ENCODE assay signal across 10 cellular contexts in genomic region chr10:102398172-102399020, GRCh38. TPM values are rescaled to one million over a fixed set of nuclear protein-coding genes. Genes with fewer than 3 reads are reported as not detected.
DNase-seq lines count a peak whose midpoint lies in the region; ATAC-seq and TF ChIP-seq lines count a peak whose summit lies in the region.
"Had no signal": no experiment of that assay in that cellular context is flagged by ENCODE, and none has a peak within 500 bp of the region (broad histone marks: within the 10 kb centered on the region; RNA-seq: fewer than 3 reads in every experiment).

No MANE protein-coding gene starts in this region.

- no peaks in the 10 kb centered on the region for H3K27me3 ChIP-seq in vagina

- peak overlapping the region in 1 of 2 donors; percentile 61 for H3K4me3 ChIP-seq in vagina

- H3K27ac Mint-ChIP-seq in activated naive CD4-positive, alpha-beta T cell treated with anti-CD3 and anti-CD28 coated beads, Interleukin-2, amount 50 U/mL, for 72 hours, result peak overlapping the region; percentile 86 to 97
- H3K27ac Mint-ChIP-seq in naive B cell, result peak overlapping the region; percentile 90 to 100 (median 94)

- peaks cover 33 to 57% (median 53%) of the 10 kb centered on the region in 3 donors for H3K4me1 Mint-ChIP-seq in naive B cell

- ATAC-seq in Right ventricle myocardium inferior, result no peak
- ATAC-seq in activated naive CD4-positive, alpha-beta T cell treated with anti-CD3 and anti-CD28 coated beads, Interleukin-2, amount 50 U/mL, for 72 hours, result no peak
- ATAC-seq in naive B cell (ENCODE audit: low read depth in 2 of 2), result no peak
- ATAC-seq in GM19397 (IDR thresholded peaks at IDR 0.05; ENCODE audit: unreplicated experiment), result no peak

- H3K4me1 ChIP-seq in vagina, result peaks cover 49% of the 10 kb centered on the region

- intact Hi-C loops in Right ventricle myocardium inferior (cut with DNase I), result loop anchor here (2.0 to 5.0 kb wide), 3 partner anchors 104 to 184 kb away; partner anchors contain the start of genes ACTR1A and SUFU
- intact Hi-C loops in cardiac septum (cut with DNase I), result loop anchor here (5.0 kb wide), 1 partner anchor 79 kb away; no protein-coding TSS in a partner anchor
- intact Hi-C loops in vagina (cut with DNase I), result loop anchor here (5.0 to 10.0 kb wide), 2 partner anchors 84 to 186 kb away; no protein-coding TSS in a partner anchor

- no peaks in the 10 kb centered on the region for H3K9me3 Mint-ChIP-seq in activated naive CD4-positive, alpha-beta T cell treated with anti-CD3 and anti-CD28 coated beads, Interleukin-2, amount 50 U/mL, for 72 hours
- H3K9me3 Mint-ChIP-seq in naive B cell, result no peaks in the 10 kb centered on the region

- no peak for TF ChIP-seq CTCF in vagina (IDR thresholded peaks at IDR 0.05)

- peak overlapping the region; percentile 66 to 99 (median 77) for H3K4me3 Mint-ChIP-seq in naive B cell

- H3K9me3 ChIP-seq in vagina, result no peaks in the 10 kb centered on the region

- no peaks in the 10 kb centered on the region for H3K27me3 Mint-ChIP-seq in naive B cell

- TF ChIP-seq POLR2A in vagina (IDR thresholded peaks at IDR 0.05), result no peak

- H3K36me3 ChIP-seq in vagina, result peaks cover 0 to 4% of the 10 kb centered on the region in 2 donors

- H3K36me3 Mint-ChIP-seq in activated naive CD4-positive, alpha-beta T cell treated with anti-CD3 and anti-CD28 coated beads, Interleukin-2, amount 50 U/mL, for 72 hours, result peaks cover 35 to 42% of the 10 kb centered on the region in 2 donors
- H3K36me3 Mint-ChIP-seq in naive B cell, result peaks cover 0 to 8% of the 10 kb centered on the region in 2 donors

- in situ Hi-C loops in ACHN (cut with HindIII; ENCODE audit: low pct_ligation_motif_present, low pct_unique_long_range_greater_than_20kb, low sequenced_read_pairs), result no loop called here

- peak; percentile 33 for DNase-seq in Right ventricle myocardium inferior (ENCODE audit: missing footprints)
- DNase-seq in cardiac septum (ENCODE audit: low spot score), result no peak
- no peak for DNase-seq in activated naive CD4-positive, alpha-beta T cell treated with anti-CD3 and anti-CD28 coated beads, Interleukin-2, amount 50 U/mL, for 72 hours (ENCODE audit: low spot score in 2 of 2)
- DNase-seq in naive B cell, result no peak
- no peak for DNase-seq in vagina (ENCODE audit: extremely low spot score in 2 of 2)
- no peak for DNase-seq in ACHN
- DNase-seq in NCI-H2029 (lab: John Stamatoyannopoulos, UW), result no peak
- DNase-seq: T-helper 9 cell had no signal

- H3K27ac ChIP-seq in vagina, result peak overlapping the region; percentile 95

RNA-seq across cellular contexts. Expression of gene NFKB2, which starts 2.9 kb away (rescaled TPM):
- total RNA-seq in Right ventricle myocardium inferior, result 15.1 TPM
- total RNA-seq in cardiac septum, result 20.5 TPM
- total RNA-seq in activated naive CD4-positive, alpha-beta T cell treated with anti-CD3 and anti-CD28 coated beads, Interleukin-2, amount 50 U/mL, for 72 hours, result 100 to 1,000 TPM; 213 to 251 TPM
- 10 to 100 TPM; 24.2 to 49.4 (median 34.7) TPM for polyA plus RNA-seq in naive B cell (ENCODE audit: low read depth in 6 of 6)
- total RNA-seq in vagina, result 26.8 TPM

RNA-seq across cellular contexts. Expression of gene PSD, which starts 20.2 kb away (rescaled TPM):
- 0.49 TPM for total RNA-seq in Right ventricle myocardium inferior
- total RNA-seq in cardiac septum, result 1.7 TPM
- 10 to 100 TPM in 1 of 2 donors, 1 to 10 TPM in 1; 8.7 to 13.3 TPM for total RNA-seq in activated naive CD4-positive, alpha-beta T cell treated with anti-CD3 and anti-CD28 coated beads, Interleukin-2, amount 50 U/mL, for 72 hours
- 1 to 10 TPM in 4 of 6 donors, under 1 TPM in 2; 0.66 to 2.3 (median 1.5) TPM for polyA plus RNA-seq in naive B cell (ENCODE audit: low read depth in 6 of 6)
- 6.4 TPM for total RNA-seq in vagina

RNA-seq across cellular contexts. Expression of gene FBXL15, which starts 22.2 kb away (rescaled TPM):
- total RNA-seq in Right ventricle myocardium inferior (8.4 TPM), cardiac septum (12.1 TPM), vagina (27.7 TPM)
- 10 to 100 TPM; 12.9 to 27.4 TPM for total RNA-seq in activated naive CD4-positive, alpha-beta T cell treated with anti-CD3 and anti-CD28 coated beads, Interleukin-2, amount 50 U/mL, for 72 hours
- 10 to 100 TPM; 15.9 to 24.9 (median 20.9) TPM for polyA plus RNA-seq in naive B cell (ENCODE audit: low read depth in 6 of 6)

RNA-seq across cellular contexts. Expression of gene CUEDC2, which starts 34.0 kb away (rescaled TPM):
- total RNA-seq in Right ventricle myocardium inferior (84.5 TPM), cardiac septum (62.4 TPM), vagina (52.1 TPM)
- total RNA-seq in activated naive CD4-positive, alpha-beta T cell treated with anti-CD3 and anti-CD28 coated beads, Interleukin-2, amount 50 U/mL, for 72 hours, result 10 to 100 TPM; 38.7 to 73.9 TPM
- polyA plus RNA-seq in naive B cell (ENCODE audit: low read depth in 6 of 6), result 10 to 100 TPM; 50.3 to 82.3 (median 59.4) TPM

RNA-seq across cellular contexts. Expression of gene C10orf95, which starts 52.9 kb away (rescaled TPM):
- total RNA-seq in Right ventricle myocardium inferior (not detected), cardiac septum (not detected), vagina (not detected)
- under 1 TPM in 1 of 2 donors, not detected in 1; 0.30 TPM for total RNA-seq in activated naive CD4-positive, alpha-beta T cell treated with anti-CD3 and anti-CD28 coated beads, Interleukin-2, amount 50 U/mL, for 72 hours
- polyA plus RNA-seq in naive B cell (ENCODE audit: low read depth in 6 of 6), result 1 to 10 TPM in 3 of 6 donors, under 1 TPM in 3; 0.29 to 1.9 (median 0.99) TPM
- polyA plus RNA-seq: BJ had no signal
